17 cellular contexts compared by ENCODE assay signal in genomic region chr2:11029136-11029535, GRCh38.
DNase-seq lines count a peak whose midpoint lies in the region; ATAC-seq and TF ChIP-seq lines count a peak whose summit lies in the region.
"Had no signal": no experiment of that assay in that cellular context is flagged by ENCODE, and none has a peak within 500 bp of the region (broad histone marks: within the 10 kb centered on the region; RNA-seq: fewer than 3 reads in every experiment).

No MANE protein-coding gene starts in this region.

- peak; percentile 49 for DNase-seq in DMS 273 (lab: John Stamatoyannopoulos, UW; ENCODE audit: unreplicated experiment)
- DNase-seq in DMS 273 treated with DMSO at 0.1 percent for 48 hours (lab: John Stamatoyannopoulos, UW), result no peak
- DNase-seq in H7, result peak; percentile 13
- no peak for DNase-seq in WTC11 (ENCODE audit: low spot score)
- DNase-seq in endodermal cell, result peak; percentile 42
- no peak for DNase-seq in heart left ventricle
- DNase-seq in SKM-1 (lab: John Stamatoyannopoulos, UW; ENCODE audit: unreplicated experiment), result no peak
- DNase-seq: Caco-2, DMS79 treated with DMSO at 0.1 percent for 48 hours, EL, GM23248, H9 had no signal

- no peaks in the 10 kb centered on the region for H3K4me1 ChIP-seq in endodermal cell (ENCODE audit: control insufficient read depth, insufficient read depth, low read length)
- H3K4me1 ChIP-seq in heart left ventricle, result no peaks in the 10 kb centered on the region
- H3K4me1 ChIP-seq: Caco-2 had no signal

- TF ChIP-seq POLR2A in heart left ventricle (IDR thresholded peaks at IDR 0.05), result no peak

- no peak overlapping the region for H3K4me3 Mint-ChIP-seq in WTC11
- no peak overlapping the region for H3K4me3 Mint-ChIP-seq in endodermal cell
- H3K4me3 Mint-ChIP-seq: CD14-positive monocyte; CD8-positive, alpha-beta T cell; H9 had no signal

- CTCF ChIA-PET in WTC11 (lab: Charles Lee), result interaction anchor here (0.6 to 0.9 kb wide), 3 partner anchors 96 to 197 kb away, joined by 3 to 5 read pairs (median 4); no protein-coding TSS in a partner anchor

- H3K27me3 ChIP-seq in H7 (ENCODE audit: control insufficient read depth, insufficient read depth, low read length) (no peaks in the 10 kb centered on the region), endodermal cell (ENCODE audit: control insufficient read depth, insufficient read depth, low read length, poor library complexity, severe bottlenecking) (no peaks in the 10 kb centered on the region), heart left ventricle (no peaks in the 10 kb centered on the region)

- H3K27ac Mint-ChIP-seq in WTC11, result 0 out of 2 replicates have a peak overlapping the region, but pooled peaks have one; percentile 8
- no peak overlapping the region for H3K27ac Mint-ChIP-seq in endodermal cell
- H3K27ac Mint-ChIP-seq: CD14-positive monocyte; CD8-positive, alpha-beta T cell; H9 had no signal

- H3K36me3 ChIP-seq in H7 (replicated peaks; ENCODE audit: control insufficient read depth, insufficient read depth, low read length) (no peaks in the 10 kb centered on the region), endodermal cell (ENCODE audit: control insufficient read depth, insufficient read depth, low read length) (no peaks in the 10 kb centered on the region), heart left ventricle (no peaks in the 10 kb centered on the region)

- H3K27me3 Mint-ChIP-seq in WTC11 (ENCODE audit: low read depth) (no peaks in the 10 kb centered on the region), endodermal cell (ENCODE audit: insufficient read depth) (peaks cover 2% of the 10 kb centered on the region)

- H3K9me3 ChIP-seq in endodermal cell (ENCODE audit: control insufficient read depth, low read length) (peaks cover 14% of the 10 kb centered on the region), heart left ventricle (peaks cover 0 to 18% (median 7%) of the 10 kb centered on the region in 12 donors)
- H3K9me3 ChIP-seq: Caco-2 had no signal

- H3K36me3 Mint-ChIP-seq in WTC11, result peaks cover 5% of the 10 kb centered on the region
- H3K36me3 Mint-ChIP-seq in endodermal cell (ENCODE audit: low read depth), result peaks cover 3% of the 10 kb centered on the region
- H3K36me3 Mint-ChIP-seq: CD14-positive monocyte; CD8-positive, alpha-beta T cell had no signal

- intact Hi-C loops in heart left ventricle (cut with DNase I), result loop anchor here in 2 of 10 donors (5.0 kb wide), 2 partner anchors 192 to 197 kb away; no protein-coding TSS in a partner anchor

- H3K4me1 Mint-ChIP-seq in WTC11, result peaks cover 17% of the 10 kb centered on the region
- H3K4me1 Mint-ChIP-seq in endodermal cell, result peaks cover 6% of the 10 kb centered on the region

- H3K27ac ChIP-seq in endodermal cell (ENCODE audit: low read depth, low read length), result no peak overlapping the region
- H3K27ac ChIP-seq in heart left ventricle, result no peak overlapping the region
- H3K27ac ChIP-seq: 22Rv1, GM23248, HL-60 had no signal

- H3K9ac ChIP-seq in endodermal cell (ENCODE audit: extremely low read depth, low read length, poor library complexity, severe bottlenecking), result no peak overlapping the region
- H3K9ac ChIP-seq: GM23248 had no signal

- POLR2A ChIA-PET in WTC11 (lab: Charles Lee), result no interaction called here

- 87 to 88% methylated on average over 4 to 6 of the region's 6 CpGs for WGBS in endodermal cell (ENCODE audit: insufficient coverage in 1 of 2, insufficient read length in 1 of 2), 2 experiments
- 70 to 82% (median 73%) methylated on average over 6 of the region's 6 CpGs for WGBS in heart left ventricle, 4 donors

- TF ChIP-seq CTCF in WTC11 (IDR thresholded peaks at IDR 0.05), result no peak
- no peak for TF ChIP-seq CTCF in endodermal cell (conservative IDR thresholded peaks at IDR 0.05)
- TF ChIP-seq CTCF in heart left ventricle (IDR thresholded peaks at IDR 0.05), result no peak

- ATAC-seq in WTC11, result no peak
- no peak for ATAC-seq in heart left ventricle
- no peak for ATAC-seq in HG03460 (IDR thresholded peaks at IDR 0.05; ENCODE audit: unreplicated experiment)
- ATAC-seq: CD8-positive, alpha-beta T cell had no signal

- H3K9me3 Mint-ChIP-seq in WTC11 (peaks cover 15% of the 10 kb centered on the region), endodermal cell (peaks cover 15% of the 10 kb centered on the region)

- H3K4me3 ChIP-seq in H7 (ENCODE audit: insufficient read depth, low read depth, low read length) (no peak overlapping the region), endodermal cell (ENCODE audit: low read length) (no peak overlapping the region), heart left ventricle (no peak overlapping the region)
- H3K4me3 ChIP-seq: GM23248 had no signal

TF ChIP-seq in WTC11, 78 proteins besides CTCF, POLR2A, EP300 and RAD21:
- TF ChIP-seq ATF3 (CRISPR knock-in tag; conservative IDR thresholded peaks at IDR 0.05), result no peak
- no peak for TF ChIP-seq SMAD3 (CRISPR knock-in tag; IDR thresholded peaks at IDR 0.05; ENCODE audit: borderline replicate concordance)
- TF ChIP-seq STAT6 (CRISPR knock-in tag; conservative IDR thresholded peaks at IDR 0.05; ENCODE audit: low read depth), result no peak
- no peak for TF ChIP-seq EMX1 (CRISPR knock-in tag; IDR thresholded peaks at IDR 0.05)
TF ChIP-seq in WTC11: peak in this region for 0.

Comparison
In these comparisons a context has a peak if more than half of its experiments do, and no peak if none do; other contexts are left out.
1. DNase-seq: peak in DMS 273 (single experiment), H7 (single experiment) and endodermal cell (single experiment); none in DMS 273 treated with DMSO at 0.1 percent for 48 hours (single experiment), WTC11 (single experiment), heart left ventricle (0 of 5) and SKM-1 (single experiment).